Comparison of ENCODE assay signal across 13 cellular contexts in genomic region chr9:35510366-35510744, GRCh38. TPM values are rescaled to one million over a fixed set of nuclear protein-coding genes. Genes with fewer than 3 reads are reported as not detected.
DNase-seq lines count a peak whose midpoint lies in the region; ATAC-seq and TF ChIP-seq lines count a peak whose summit lies in the region.
"Had no signal": no experiment of that assay in that cellular context is flagged by ENCODE, and none has a peak within 500 bp of the region (broad histone marks: within the 10 kb centered on the region; RNA-seq: fewer than 3 reads in every experiment).

No MANE protein-coding gene starts in this region.

- H2AK5ac ChIP-seq in mesenchymal stem cell (ENCODE audit: low read length, severe bottlenecking) = peak overlapping the region; percentile 83

- no peaks in the 10 kb centered on the region for H4K20me1 ChIP-seq in PC-3 (ENCODE audit: low read length)

- POLR2A ChIA-PET in PC-3 (lab: Charles Lee; ENCODE audit: unreplicated experiment) = interaction anchor here (0.8 kb wide), 1 partner anchor 44 kb away, joined by 3 read pairs; no protein-coding TSS in a partner anchor

- H2BK12ac ChIP-seq in mesenchymal stem cell (ENCODE audit: low read length in 2 of 2) = peak overlapping the region in 1 of 2 experiments; percentile 69

- peak overlapping the region; percentile 66 for H3K27ac ChIP-seq in PC-3 (ENCODE audit: low read length)
- peak overlapping the region; percentile 64 for H3K27ac ChIP-seq in caudate nucleus (ENCODE audit: low read depth, low read length)
- H3K27ac ChIP-seq in mesenchymal stem cell (ENCODE audit: low read length, poor library complexity, severe bottlenecking) = peak overlapping the region; percentile 95
- peak overlapping the region; percentile 90 for H3K27ac ChIP-seq in subcutaneous abdominal adipose tissue (ENCODE audit: low read depth, low read length)
- H3K27ac ChIP-seq: BLaER1 had no signal

- CTCF ChIA-PET in PC-3 (lab: Charles Lee) = interaction anchor here (1.0 to 1.8 kb wide), 2 partner anchors 21 to 43 kb away, joined by 3 to 12 read pairs; no protein-coding TSS in a partner anchor

- no peak overlapping the region for H3K23ac ChIP-seq in mesenchymal stem cell (ENCODE audit: low read length in 2 of 2)

- H3K4me2 ChIP-seq in PC-3 (ENCODE audit: low read length) = peak overlapping the region; percentile 55
- no peak overlapping the region for H3K4me2 ChIP-seq in mesenchymal stem cell (ENCODE audit: low read length, poor library complexity, severe bottlenecking)
- H3K4me2 ChIP-seq: BLaER1 had no signal

- peak overlapping the region; percentile 80 for H2BK120ac ChIP-seq in mesenchymal stem cell (ENCODE audit: low read depth, low read length)

- H3K36me3 ChIP-seq in PC-3 (ENCODE audit: low read depth, low read length) (0 out of 2 replicates have a peak, but pooled peaks cover 11% of the 10 kb centered on the region), mesenchymal stem cell (ENCODE audit: control insufficient read depth in 1 of 2, insufficient read depth in 2 of 2, low read depth in 1 of 2, low read length in 2 of 2) (peaks cover 3 to 17% of the 10 kb centered on the region in 2 experiments), subcutaneous abdominal adipose tissue (ENCODE audit: control insufficient read depth in 5 of 5, insufficient read depth in 5 of 5, low read length in 5 of 5) (peaks cover 0 to 5% (median 0%) of the 10 kb centered on the region in 5 donors)
- H3K36me3 ChIP-seq: BLaER1 had no signal

- intact Hi-C loops in PC-3 (cut with micrococcal nuclease) = no loop called here

- H3K4me1 ChIP-seq in PC-3 (ENCODE audit: insufficient read depth, low read length) (peaks cover 40% of the 10 kb centered on the region), mesenchymal stem cell (ENCODE audit: control insufficient read depth, insufficient read depth, low read depth, low read length) (peaks cover 7% of the 10 kb centered on the region), subcutaneous abdominal adipose tissue (ENCODE audit: control insufficient read depth in 5 of 5, insufficient read depth in 5 of 5, low read length in 5 of 5) (peaks cover 0 to 26% (median 18%) of the 10 kb centered on the region in 5 donors)
- H3K4me1 ChIP-seq: BLaER1 had no signal

- DNase-seq in PC-3 (peak; percentile 16), caudate nucleus (lab: John Stamatoyannopoulos, UW) (no peak), mesenchymal stem cell (no peak), cerebellum (ENCODE audit: low spot score) (no peak), hypothalamus (lab: John Stamatoyannopoulos, UW) (no peak)
- DNase-seq: activated T-cell treated with anti-CD3 and anti-CD28 coated beads, Interleukin-2, amount 50 U/mL, for 4 hours; NCI-H446 treated with DMSO at 0.1 percent for 48 hours; SHP77 treated with DMSO at 0.1 percent for 48 hours had no signal

- H3K14ac ChIP-seq in mesenchymal stem cell (ENCODE audit: low read length in 2 of 2) = no peak overlapping the region

- WGBS in mesenchymal stem cell = 39% methylated on average over 2 of the region's 3 CpGs

- peaks cover 9% of the 10 kb centered on the region for H3K79me1 ChIP-seq in mesenchymal stem cell (replicated peaks; ENCODE audit: low read length, poor library complexity, severe bottlenecking)

- H3K9ac ChIP-seq in PC-3 (ENCODE audit: low read length) (no peak overlapping the region), mesenchymal stem cell (ENCODE audit: low read length) (peak overlapping the region; percentile 56), subcutaneous abdominal adipose tissue (ENCODE audit: low read length in 5 of 5) (peak overlapping the region in 3 of 5 donors; percentile 16 to 55 (median 31))
- H3K9ac ChIP-seq: BLaER1 had no signal

- no peak overlapping the region for H2BK15ac ChIP-seq in mesenchymal stem cell (ENCODE audit: low read depth, poor library complexity, severe bottlenecking)

- no peak overlapping the region for H4K91ac ChIP-seq in mesenchymal stem cell (ENCODE audit: low read length)

- H3K9me2 ChIP-seq in PC-3 (replicated peaks; ENCODE audit: low read length) = no peaks in the 10 kb centered on the region

- no peaks in the 10 kb centered on the region for H3K9me3 ChIP-seq in PC-3 (ENCODE audit: low read length)
- no peaks in the 10 kb centered on the region for H3K9me3 ChIP-seq in mesenchymal stem cell (ENCODE audit: control insufficient read depth, low read length)
- H3K9me3 ChIP-seq in subcutaneous abdominal adipose tissue (ENCODE audit: control insufficient read depth in 5 of 5, low read length in 5 of 5) = no peaks in the 10 kb centered on the region
- H3K9me3 ChIP-seq: BLaER1 had no signal

- H3K79me2 ChIP-seq in PC-3 (ENCODE audit: low read length) = peaks cover 73% of the 10 kb centered on the region

- no peak for TF ChIP-seq CTCF in PC-3 (conservative IDR thresholded peaks at IDR 0.05; ENCODE audit: low read depth, low read length)

- H3F3A ChIP-seq in PC-3 (ENCODE audit: low read length, unreplicated experiment) = peaks cover 7% of the 10 kb centered on the region

- no peak; the same call in 1 of the 2 replicates for ATAC-seq in PC-3
- ATAC-seq in GM18861 (IDR thresholded peaks at IDR 0.05; ENCODE audit: unreplicated experiment) = no peak
- no peak for ATAC-seq in GM18520 (IDR thresholded peaks at IDR 0.05; ENCODE audit: unreplicated experiment)
- ATAC-seq: activated T-cell treated with anti-CD3 and anti-CD28 coated beads, Interleukin-2, amount 50 U/mL, for 4 hours; WTC11 had no signal

- H3K4me3 ChIP-seq in PC-3 (ENCODE audit: low read length) = no peak overlapping the region
- peak overlapping the region in 1 of 2 experiments; percentile 48 for H3K4me3 ChIP-seq in mesenchymal stem cell (ENCODE audit: insufficient read depth in 1 of 2, low read depth in 1 of 2, low read length in 2 of 2)
- peak overlapping the region in 2 of 5 donors; percentile 23 to 40 for H3K4me3 ChIP-seq in subcutaneous abdominal adipose tissue (ENCODE audit: low read depth in 1 of 5, low read length in 5 of 5)
- H3K4me3 ChIP-seq: BLaER1 had no signal

- peak overlapping the region; percentile 54 to 92 for H3K18ac ChIP-seq in mesenchymal stem cell (ENCODE audit: low read depth in 1 of 2, low read length in 2 of 2)

- H3K4ac ChIP-seq in mesenchymal stem cell (ENCODE audit: low read depth in 1 of 2, low read length in 2 of 2) = peak overlapping the region in 1 of 2 experiments; percentile 84

- peak overlapping the region; percentile 38 for H4K8ac ChIP-seq in mesenchymal stem cell (ENCODE audit: low read length)

- H2AFZ ChIP-seq in PC-3 (ENCODE audit: low read length) (no peak overlapping the region), mesenchymal stem cell (ENCODE audit: low read depth, low read length) (no peak overlapping the region)

- H2BK5ac ChIP-seq in mesenchymal stem cell (ENCODE audit: low read depth, low read length, poor library complexity, severe bottlenecking) = peak overlapping the region; percentile 21

- no peaks in the 10 kb centered on the region for H3K27me3 ChIP-seq in PC-3 (ENCODE audit: low read length)
- no peaks in the 10 kb centered on the region for H3K27me3 ChIP-seq in mesenchymal stem cell (ENCODE audit: control insufficient read depth in 1 of 2, insufficient read depth in 1 of 2, low read length in 2 of 2)
- H3K27me3 ChIP-seq in subcutaneous abdominal adipose tissue (ENCODE audit: control insufficient read depth in 5 of 5, insufficient read depth in 4 of 5, low read length in 5 of 5) = no peaks in the 10 kb centered on the region
- H3K27me3 ChIP-seq: BLaER1 had no signal

- BruUV-seq in PC-3 (replicated peaks; lab: Mats Ljungman, UMichigan) = TSS peak; percentile 87

RNA-seq across cellular contexts. Expression of gene RUSC2, which starts 20.4 kb away (rescaled TPM):
- total RNA-seq in PC-3 (2014; rRNA removed) (10.7 and 13.3 TPM in 2 replicates), cerebellum (39.3 TPM)
- polyA plus RNA-seq in mesenchymal stem cell (2013, experiment 1 of 2) = 13.1 TPM
- polyA plus RNA-seq in mesenchymal stem cell (2013, experiment 2 of 2) = 12.6 TPM
